In the genomic region with DNA sequence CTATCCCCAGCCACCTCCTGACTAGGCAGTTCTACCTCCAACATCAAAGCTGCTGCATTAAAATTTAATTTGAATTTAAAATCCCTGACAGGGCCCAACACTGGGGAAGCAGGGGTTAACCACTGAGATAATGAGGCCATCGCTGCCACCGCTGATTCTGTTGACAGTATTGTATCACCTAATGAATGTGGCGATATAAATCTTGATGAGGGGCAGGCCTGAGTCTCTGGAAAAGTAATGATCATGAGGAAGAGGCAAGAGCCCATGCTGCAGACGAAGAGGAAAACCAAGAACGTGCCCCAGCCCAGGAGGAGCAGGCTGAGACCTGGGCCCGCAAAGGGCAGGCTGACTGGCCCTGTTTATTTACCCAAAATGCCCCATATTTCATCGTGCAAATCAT, we compare ENCODE assay signal across 20 cellular contexts.
"Had no signal": no experiment of that assay in that cellular context is flagged by ENCODE, and none has a peak within 500 bp of the region (broad histone marks: within the 10 kb centered on the region; RNA-seq: fewer than 3 reads in every experiment).

No MANE protein-coding gene starts in this region.

- H3K4me2 ChIP-seq: hepatocyte had no signal

- H3K4me1 Mint-ChIP-seq: naive thymus-derived CD8-positive, alpha-beta T cell; stimulated activated effector memory CD8-positive, alpha-beta T cell treated with anti-CD3 and anti-CD28 coated beads, Interleukin-12 subunit alpha, Interleukin-12 subunit beta, amount 100 ng/mL, for 72 hours had no signal

- H3K4me3 Mint-ChIP-seq: naive thymus-derived CD8-positive, alpha-beta T cell; stimulated activated effector memory CD8-positive, alpha-beta T cell treated with anti-CD3 and anti-CD28 coated beads, Interleukin-12 subunit alpha, Interleukin-12 subunit beta, amount 100 ng/mL, for 72 hours had no signal

- DNase-seq: dorsolateral prefrontal cortex; effector CD4-positive, alpha-beta T cell; foreskin fibroblast; gastrocnemius medialis; heart left ventricle; left cardiac atrium; left lung; naive thymus-derived CD8-positive, alpha-beta T cell; right cardiac atrium; sigmoid colon; stimulated activated CD4-positive, alpha-beta T cell treated with anti-CD3 and anti-CD28 coated beads, Interleukin-2, amount 100 ng/mL, for 24 hours; stimulated activated CD4-positive, alpha-beta T cell treated with anti-CD3 and anti-CD28 coated beads, Interleukin-4, amount 100 ng/mL, for 24 hours; stimulated activated naive CD4-positive, alpha-beta T cell treated with Interleukin-2 at 50 U/mL for 16 hours; stomach; thyroid gland had no signal

- H3K4me3 ChIP-seq: dorsolateral prefrontal cortex, gastrocnemius medialis, heart left ventricle, hepatocyte, left lung, sigmoid colon, stomach, thyroid gland, vagina had no signal

- H3K9ac ChIP-seq: parathyroid adenoma had no signal

- H3K4me1 ChIP-seq: gastrocnemius medialis, heart left ventricle, left lung, parathyroid adenoma, stomach, thyroid gland, vagina had no signal

- ATAC-seq: gastrocnemius medialis; heart left ventricle; left lung; naive thymus-derived CD8-positive, alpha-beta T cell; right cardiac atrium; stimulated activated effector memory CD8-positive, alpha-beta T cell treated with anti-CD3 and anti-CD28 coated beads, Interleukin-12 subunit alpha, Interleukin-12 subunit beta, amount 100 ng/mL, for 72 hours had no signal

- H3K36me3 Mint-ChIP-seq: naive thymus-derived CD8-positive, alpha-beta T cell; stimulated activated effector memory CD8-positive, alpha-beta T cell treated with anti-CD3 and anti-CD28 coated beads, Interleukin-12 subunit alpha, Interleukin-12 subunit beta, amount 100 ng/mL, for 72 hours had no signal

- H2AFZ ChIP-seq: hepatocyte, parathyroid adenoma had no signal

- H3K9me3 ChIP-seq: gastrocnemius medialis, heart left ventricle, left lung, sigmoid colon, stomach, thyroid gland, vagina had no signal

- H3K27me3 ChIP-seq: gastrocnemius medialis, hepatocyte, thyroid gland, vagina had no signal

- H3K27ac ChIP-seq: dorsolateral prefrontal cortex, gastrocnemius medialis, heart left ventricle, hepatocyte, left lung, parathyroid adenoma, sigmoid colon, stomach, thyroid gland, vagina had no signal

- H3K79me2 ChIP-seq: hepatocyte, parathyroid adenoma had no signal

- H3K36me3 ChIP-seq: gastrocnemius medialis, heart left ventricle, left lung, sigmoid colon, stomach, thyroid gland, vagina had no signal

- H3K27ac Mint-ChIP-seq: naive thymus-derived CD8-positive, alpha-beta T cell; progenitor cell of endocrine pancreas; stimulated activated effector memory CD8-positive, alpha-beta T cell treated with anti-CD3 and anti-CD28 coated beads, Interleukin-12 subunit alpha, Interleukin-12 subunit beta, amount 100 ng/mL, for 72 hours had no signal

- H3K27me3 Mint-ChIP-seq: naive thymus-derived CD8-positive, alpha-beta T cell had no signal
